1 cellular context compared by ENCODE assay signal in genomic region chr14:77028384-77029246, GRCh38.
A peak's percentile ranks its signal among the peaks of the same experiment; 100 is the strongest.
TF ChIP-seq lines count a peak whose summit lies in the region.

TSS of gene IRF2BPL (minus strand) at chr14:77028708. CDS start at chr14:77027792, 916 bp downstream.

TF ChIP-seq in SK-N-SH, 30 proteins besides CTCF, POLR2A, EP300 and RAD21 (continued from another document):
- TF ChIP-seq JUND (IDR thresholded peaks at IDR 0.05) (peak; percentile 36; the same call in 1 of the 2 replicates), RCOR1 (IDR thresholded peaks at IDR 0.05; ENCODE audit: low read length) (peak; percentile 76; the same call in 1 of the 2 replicates), TCF12 (IDR thresholded peaks at IDR 0.05) (peak; percentile 93), TEAD4 (IDR thresholded peaks at IDR 0.05; ENCODE audit: borderline replicate concordance, insufficient read depth) (peak; percentile 94), SIN3A (IDR thresholded peaks at IDR 0.05; ENCODE audit: borderline replicate concordance, low read depth, low read length) (peak; percentile 89; the same call in 1 of the 2 replicates)
- TF ChIP-seq, protein P1, sequence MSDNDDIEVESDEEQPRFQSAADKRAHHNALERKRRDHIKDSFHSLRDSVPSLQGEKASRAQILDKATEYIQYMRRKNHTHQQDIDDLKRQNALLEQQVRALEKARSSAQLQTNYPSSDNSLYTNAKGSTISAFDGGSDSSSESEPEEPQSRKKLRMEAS (IDR thresholded peaks at IDR 0.05; ENCODE audit: low read depth) = peak; percentile 91
- TF ChIP-seq, protein P2, sequence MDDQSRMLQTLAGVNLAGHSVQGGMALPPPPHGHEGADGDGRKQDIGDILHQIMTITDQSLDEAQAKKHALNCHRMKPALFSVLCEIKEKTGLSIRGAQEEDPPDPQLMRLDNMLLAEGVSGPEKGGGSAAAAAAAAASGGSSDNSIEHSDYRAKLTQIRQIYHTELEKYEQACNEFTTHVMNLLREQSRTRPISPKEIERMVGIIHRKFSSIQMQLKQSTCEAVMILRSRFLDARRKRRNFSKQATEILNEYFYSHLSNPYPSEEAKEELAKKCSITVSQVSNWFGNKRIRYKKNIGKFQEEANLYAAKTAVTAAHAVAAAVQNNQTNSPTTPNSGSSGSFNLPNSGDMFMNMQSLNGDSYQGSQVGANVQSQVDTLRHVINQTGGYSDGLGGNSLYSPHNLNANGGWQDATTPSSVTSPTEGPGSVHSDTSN (IDR thresholded peaks at IDR 0.05) = peak; percentile 84
- TF ChIP-seq, protein P3, sequence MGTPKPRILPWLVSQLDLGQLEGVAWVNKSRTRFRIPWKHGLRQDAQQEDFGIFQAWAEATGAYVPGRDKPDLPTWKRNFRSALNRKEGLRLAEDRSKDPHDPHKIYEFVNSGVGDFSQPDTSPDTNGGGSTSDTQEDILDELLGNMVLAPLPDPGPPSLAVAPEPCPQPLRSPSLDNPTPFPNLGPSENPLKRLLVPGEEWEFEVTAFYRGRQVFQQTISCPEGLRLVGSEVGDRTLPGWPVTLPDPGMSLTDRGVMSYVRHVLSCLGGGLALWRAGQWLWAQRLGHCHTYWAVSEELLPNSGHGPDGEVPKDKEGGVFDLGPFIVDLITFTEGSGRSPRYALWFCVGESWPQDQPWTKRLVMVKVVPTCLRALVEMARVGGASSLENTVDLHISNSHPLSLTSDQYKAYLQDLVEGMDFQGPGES (IDR thresholded peaks at IDR 0.05; ENCODE audit: low read depth, low read length) = no peak
- TF ChIP-seq, protein P4, sequence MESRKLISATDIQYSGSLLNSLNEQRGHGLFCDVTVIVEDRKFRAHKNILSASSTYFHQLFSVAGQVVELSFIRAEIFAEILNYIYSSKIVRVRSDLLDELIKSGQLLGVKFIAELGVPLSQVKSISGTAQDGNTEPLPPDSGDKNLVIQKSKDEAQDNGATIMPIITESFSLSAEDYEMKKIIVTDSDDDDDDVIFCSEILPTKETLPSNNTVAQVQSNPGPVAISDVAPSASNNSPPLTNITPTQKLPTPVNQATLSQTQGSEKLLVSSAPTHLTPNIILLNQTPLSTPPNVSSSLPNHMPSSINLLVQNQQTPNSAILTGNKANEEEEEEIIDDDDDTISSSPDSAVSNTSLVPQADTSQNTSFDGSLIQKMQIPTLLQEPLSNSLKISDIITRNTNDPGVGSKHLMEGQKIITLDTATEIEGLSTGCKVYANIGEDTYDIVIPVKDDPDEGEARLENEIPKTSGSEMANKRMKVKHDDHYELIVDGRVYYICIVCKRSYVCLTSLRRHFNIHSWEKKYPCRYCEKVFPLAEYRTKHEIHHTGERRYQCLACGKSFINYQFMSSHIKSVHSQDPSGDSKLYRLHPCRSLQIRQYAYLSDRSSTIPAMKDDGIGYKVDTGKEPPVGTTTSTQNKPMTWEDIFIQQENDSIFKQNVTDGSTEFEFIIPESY (IDR thresholded peaks at IDR 0.05; ENCODE audit: borderline replicate concordance, low read depth) = 0 out of 2 replicates have a peak, but pooled peaks have one; percentile 48
TF ChIP-seq in SK-N-SH: peak in this region for 20.
